2 cellular contexts compared by ENCODE assay signal in the genomic region with DNA sequence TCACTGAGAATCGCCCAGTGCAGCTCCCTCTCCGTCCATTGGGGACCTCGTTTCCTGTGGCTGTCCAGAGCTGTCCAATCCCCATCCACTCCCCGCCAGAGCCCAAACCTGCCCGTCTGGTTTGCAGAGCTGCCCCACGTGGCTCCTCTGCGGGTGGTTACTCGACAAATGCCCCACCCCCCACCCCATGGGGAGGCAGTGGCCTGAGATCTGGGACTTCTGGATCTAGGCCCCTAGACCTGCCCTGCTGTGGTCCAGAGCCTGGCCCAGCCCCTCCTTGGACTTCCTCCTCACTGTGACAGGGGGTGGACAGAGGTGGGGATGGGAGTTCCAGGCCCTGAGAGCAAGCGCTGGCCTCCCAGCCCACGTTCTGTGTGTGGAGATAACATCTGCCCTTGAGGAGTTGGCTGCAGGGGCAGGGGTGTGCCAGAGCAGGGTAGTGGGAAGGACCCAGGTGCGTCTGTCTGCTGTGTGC.
A peak's percentile ranks its signal among the peaks of the same experiment; 100 is the strongest.
TF ChIP-seq lines count a peak whose summit lies in the region.

No MANE protein-coding gene starts in this region.

TF ChIP-seq in HEK293, 187 proteins besides CTCF, POLR2A, EP300 and RAD21 (continued from another document):
- TF ChIP-seq ZNF366 (tag by site-specific recombination; conservative IDR thresholded peaks at IDR 0.05) = no peak
- no peak for TF ChIP-seq ZNF544 (tag by site-specific recombination; IDR thresholded peaks at IDR 0.05)
- TF ChIP-seq SP2 (tag by site-specific recombination; IDR thresholded peaks at IDR 0.05) = peak; percentile 42
- TF ChIP-seq EGR2 (tag by site-specific recombination; IDR thresholded peaks at IDR 0.05; ENCODE audit: low read depth) = peak; percentile 97
- TF ChIP-seq ZNF76 (tag by site-specific recombination; IDR thresholded peaks at IDR 0.05; ENCODE audit: borderline replicate concordance, low read depth) = no peak
- no peak for TF ChIP-seq TRIM28 (IDR thresholded peaks at IDR 0.05; ENCODE audit: borderline replicate concordance, low read length)
- TF ChIP-seq ZNF677 (tag by site-specific recombination; IDR thresholded peaks at IDR 0.05) = no peak
- peak; percentile 92 for TF ChIP-seq GLIS1 (tag by site-specific recombination; IDR thresholded peaks at IDR 0.05)
- no peak for TF ChIP-seq ZFP69B (tag by site-specific recombination; IDR thresholded peaks at IDR 0.05)
- TF ChIP-seq, protein P1, sequence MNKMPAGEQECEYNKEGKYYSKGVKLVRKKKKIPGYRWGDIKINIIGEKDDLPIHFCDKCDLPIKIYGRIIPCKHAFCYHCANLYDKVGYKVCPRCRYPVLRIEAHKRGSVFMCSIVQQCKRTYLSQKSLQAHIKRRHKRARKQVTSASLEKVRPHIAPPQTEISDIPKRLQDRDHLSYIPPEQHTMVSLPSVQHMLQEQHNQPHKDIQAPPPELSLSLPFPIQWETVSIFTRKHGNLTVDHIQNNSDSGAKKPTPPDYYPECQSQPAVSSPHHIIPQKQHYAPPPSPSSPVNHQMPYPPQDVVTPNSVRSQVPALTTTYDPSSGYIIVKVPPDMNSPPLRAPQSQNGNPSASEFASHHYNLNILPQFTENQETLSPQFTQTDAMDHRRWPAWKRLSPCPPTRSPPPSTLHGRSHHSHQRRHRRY (tag by site-specific recombination; IDR thresholded peaks at IDR 0.05) = no peak

TF ChIP-seq in SK-N-SH, 30 proteins besides CTCF, POLR2A, EP300 and RAD21 (continued from another document):
- no peak for TF ChIP-seq MXI1 (IDR thresholded peaks at IDR 0.05; ENCODE audit: low read depth, low read length)
- peak; percentile 57 for TF ChIP-seq GATA2 (CRISPR knock-in tag; IDR thresholded peaks at IDR 0.05)
